In genomic region chr3:188205992-188206416, GRCh38 we compare ENCODE assay signal across 14 cellular contexts. TPM values are rescaled to one million over a fixed set of nuclear protein-coding genes. Genes with fewer than 3 reads are reported as not detected.
DNase-seq lines count a peak whose midpoint lies in the region; ATAC-seq, FAIRE-seq and TF ChIP-seq lines count a peak whose summit lies in the region.
"Had no signal": no experiment of that assay in that cellular context is flagged by ENCODE, and none has a peak within 500 bp of the region (broad histone marks: within the 10 kb centered on the region; RNA-seq: fewer than 3 reads in every experiment).

No MANE protein-coding gene starts in this region.

- no peak for FAIRE-seq in GM12878 (lab: Jason Lieb, UNC)
- FAIRE-seq: GM12891 had no signal

- peak; percentile 34 for TF ChIP-seq CTCF in AG04450 (IDR thresholded peaks at IDR 0.05; ENCODE audit: low read depth, low read length)
- peak in 2 of 3 experiments; percentile 25 to 26; a peak in 2 of 6 replicates for TF ChIP-seq CTCF in GM12878 (IDR thresholded peaks at IDR 0.05 in 2 of 3, conservative IDR thresholded peaks at IDR 0.05 in 1 of 3; ENCODE audit: control insufficient read depth in 2 of 3, extremely low read depth in 1 of 3, insufficient read depth in 1 of 3, low read depth in 3 of 3, low read length in 3 of 3)

- peaks cover 0 to 4% (median 0%) of the 10 kb centered on the region in 3 donors for H3K27me3 Mint-ChIP-seq in immature natural killer cell (ENCODE audit: low read depth in 3 of 3)

- no TSS peak for BruUV-seq in GM12878 (replicated peaks; lab: Mats Ljungman, UMichigan)

- H3K9me3 Mint-ChIP-seq in immature natural killer cell: no peaks in the 10 kb centered on the region

- intact Hi-C loops in GM12878 (cut with micrococcal nuclease; ENCODE audit: unreplicated experiment): loop anchor here (5.0 kb wide), 1 partner anchor 464 kb away; no protein-coding TSS in a partner anchor

- in situ Hi-C loops in GM12878 (cut with MboI): no loop called here

- peaks cover 31 to 53% of the 10 kb centered on the region in 2 donors for H3K4me1 Mint-ChIP-seq in immature natural killer cell

- H3K4me3 ChIP-seq in AG04450 (ENCODE audit: low read depth, low read length) (no peak overlapping the region), GM12878 (no peak overlapping the region), muscle layer of colon (ENCODE audit: low read depth in 1 of 2, low read length in 2 of 2) (no peak overlapping the region)

- RAD21 ChIA-PET in GM12878 (lab: Charles Lee; ENCODE audit: unreplicated experiment): no interaction called here

- H3K27me3 ChIP-seq in AG04450 (ENCODE audit: control insufficient read depth, insufficient read depth, low read length) (no peaks in the 10 kb centered on the region), GM12878 (replicated peaks in 1 of 2; ENCODE audit: control insufficient read depth in 2 of 2, insufficient read depth in 2 of 2, low read length in 1 of 2) (0 out of 4 replicates have a peak, but pooled peaks cover 0 to 3% of the 10 kb centered on the region in 2 experiments), muscle layer of colon (ENCODE audit: control insufficient read depth in 1 of 2, insufficient read depth in 2 of 2, low read length in 2 of 2) (no peaks in the 10 kb centered on the region)

- H3K36me3 ChIP-seq in GM12878 (ENCODE audit: control insufficient read depth in 2 of 2, insufficient read depth in 2 of 2, low read length in 1 of 2) (no peaks in the 10 kb centered on the region), muscle layer of colon (ENCODE audit: insufficient read depth, low read length) (no peaks in the 10 kb centered on the region)

- no peak for DNase-seq in AG04450 (ENCODE audit: low read depth, low spot score)
- peak; percentile 41 for DNase-seq in HT-29 (ENCODE audit: low spot score)
- no peak for DNase-seq in GM12878 (ENCODE audit: low read depth, low spot score)
- no peak for DNase-seq in T1000 (lab: John Stamatoyannopoulos, UW)
- DNase-seq in immature natural killer cell: no peak
- no peak for DNase-seq in NCI-H446 (lab: John Stamatoyannopoulos, UW)
- DNase-seq: C1 segment of cervical spinal cord; NCI-H510A; stimulated activated CD4-positive, alpha-beta T cell treated with anti-CD3 and anti-CD28 coated beads, Interleukin-12 subunit alpha, Interleukin-12 subunit beta, amount 100 ng/mL, for 4 hours; T-helper 1 cell had no signal

- POLR2A ChIA-PET in AG04450 (lab: Yijun Ruan, JAX) (no interaction called here), GM12878 (lab: Charles Lee) (no interaction called here)

- H3K4me1 ChIP-seq in GM12878 (ENCODE audit: control insufficient read depth, insufficient read depth, low read length) (no peaks in the 10 kb centered on the region), muscle layer of colon (ENCODE audit: insufficient read depth, low read length) (peaks cover 46% of the 10 kb centered on the region)

- no peak overlapping the region for H3K4me2 ChIP-seq in GM12878 (ENCODE audit: control insufficient read depth, insufficient read depth)
- H3K4me2 ChIP-seq: KMS-11 had no signal

- H3K9me3 ChIP-seq in AG04450 (ENCODE audit: control insufficient read depth, insufficient read depth, low read length) (no peaks in the 10 kb centered on the region), GM12878 (replicated peaks; ENCODE audit: control insufficient read depth, insufficient read depth, low read length) (no peaks in the 10 kb centered on the region), muscle layer of colon (ENCODE audit: low read length) (no peaks in the 10 kb centered on the region)

- no peak overlapping the region for H3K4me3 Mint-ChIP-seq in immature natural killer cell

- 55% methylated on average over 7 of the region's 7 CpGs for WGBS in GM12878 (ENCODE audit: insufficient coverage, insufficient replicate concordance, low lambda C conversion rate, missing lambda C conversion rate)

- peaks cover 8 to 19% (median 12%) of the 10 kb centered on the region in 3 donors for H3K36me3 Mint-ChIP-seq in immature natural killer cell

- SMC1A ChIA-PET in GM12878 (lab: Charles Lee; ENCODE audit: uncharacterized antibody, unreplicated experiment): no interaction called here

- H3K9ac ChIP-seq in GM12878 (ENCODE audit: control insufficient read depth, insufficient read depth, low read length) (no peak overlapping the region), muscle layer of colon (ENCODE audit: low read length) (no peak overlapping the region)
- H3K9ac ChIP-seq: KMS-11 had no signal

- no peaks in the 10 kb centered on the region for H4K20me1 ChIP-seq in GM12878 (ENCODE audit: control insufficient read depth, insufficient read depth)

- H3K79me2 ChIP-seq in GM12878 (ENCODE audit: control insufficient read depth, insufficient read depth, low read length): no peaks in the 10 kb centered on the region

- CTCF ChIA-PET in AG04450 (lab: Charles Lee) (interaction anchor here (1.0 to 2.9 kb wide), 5 partner anchors 8 to 466 kb away, joined by 3 to 15 read pairs (median 3); no protein-coding TSS in a partner anchor), GM12878 (lab: Yijun Ruan, JAX) (interaction anchor here (0.8 to 1.1 kb wide), 2 partner anchors 12 to 96 kb away, joined by 3 read pairs; no protein-coding TSS in a partner anchor)

- H3K27ac ChIP-seq in AG04450 (ENCODE audit: low read depth, low read length) (no peak overlapping the region), GM12878 (ENCODE audit: control insufficient read depth, insufficient read depth) (no peak overlapping the region), muscle layer of colon (ENCODE audit: low read depth, low read length) (peak overlapping the region; percentile 4)
- H3K27ac ChIP-seq: KMS-11 had no signal

- ATAC-seq in GM12878 (peak; percentile 40; the same call in 1 of the 3 replicates), HG03135 (IDR thresholded peaks at IDR 0.05; ENCODE audit: unreplicated experiment) (no peak)

- no peak overlapping the region for H2AFZ ChIP-seq in GM12878 (ENCODE audit: control insufficient read depth, low read depth, low read length)

- TF ChIP-seq RAD21 in GM12878 (IDR thresholded peaks at IDR 0.05; ENCODE audit: insufficient read depth, low read depth, low read length): 0 out of 2 replicates have a peak, but pooled peaks have one; percentile 13

- TF ChIP-seq POLR2A in GM12878 (IDR thresholded peaks at IDR 0.05; ENCODE audit: low read depth, low read length): no peak

- no peak for TF ChIP-seq EP300 in GM12878 (IDR thresholded peaks at IDR 0.05; ENCODE audit: borderline replicate concordance in 1 of 2, control insufficient read depth in 1 of 2, low read depth in 2 of 2, low read length in 2 of 2)

- H3K27ac Mint-ChIP-seq in immature natural killer cell: peak overlapping the region in 2 of 6 donors; percentile 2 to 23

TF ChIP-seq in GM12878, 131 proteins besides CTCF, POLR2A, EP300 and RAD21:
- TF ChIP-seq YBX1 (IDR thresholded peaks at IDR 0.05) (no peak), ZNF384 (IDR thresholded peaks at IDR 0.05; ENCODE audit: borderline replicate concordance, low read depth, low read length) (no peak), CBFB (IDR thresholded peaks at IDR 0.05; ENCODE audit: low read depth) (no peak), MEF2A (IDR thresholded peaks at IDR 0.05; ENCODE audit: insufficient read depth, low read depth, low read length) (no peak), BMI1 (IDR thresholded peaks at IDR 0.05; ENCODE audit: borderline replicate concordance) (no peak), RBBP5 (conservative IDR thresholded peaks at IDR 0.05) (no peak), PKNOX1 (IDR thresholded peaks at IDR 0.05) (no peak)

RNA-seq across cellular contexts. Expression of gene LPP, which starts 52.0 kb away (rescaled TPM):
- polyA plus RNA-seq in AG04450 (2011; rRNA removed) (64.2 and 76.3 TPM in 2 replicates), GM12878 (2011; rRNA removed) (0.04 and 0.06 TPM in 2 replicates), GM12878 (2014; fragmentation: Illumina TruSeq; extraction: Trizol) (0.02 and 0.03 TPM in 2 replicates), GM12878 (2014; fragmentation: Nextera tagmentation; extraction: Ambion mirVana) (under 1 TPM; under 0.01 to 0.02 TPM), GM12878 (2014; rRNA removed) (under 0.01 and 0.03 TPM in 2 replicates), GM12878 (2016; fragmentation: Nextera tagmentation; extraction: Ambion mirVana) (under 1 TPM; 0.01 to 0.19 TPM), immature natural killer cell (10 to 100 TPM in 2 of 3 donors, 1 to 10 TPM in 1; 6.5 to 33.5 (median 11.3) TPM)
- polyA minus RNA-seq in AG04450 (2011; rRNA and poly(A)+ RNA removed): 632 and 1,065 TPM in 2 replicates
- total RNA-seq in HT-29 (2014; rRNA removed; shearing (Covaris generic)): 8.6 and 22.1 TPM in 2 replicates
- 0.59 and 0.63 TPM in 2 replicates for total RNA-seq in GM12878 (2013; cell fraction: nucleolus; rRNA removed)
- total RNA-seq in GM12878 (2014; rRNA removed) (under 0.01 TPM in 2 replicates), GM12878 (2014; rRNA removed; fragmentation: Illumina TruSeq; extraction: Trizol) (0.04 and 0.05 TPM in 2 replicates), GM12878 (2021) (0.37 and 0.62 TPM in 2 replicates)
- polyA plus RNA-seq in GM12878 (2011; ENCODE audit: low read depth): 0.04 TPM
- 0.03 and 0.15 TPM in 2 replicates for polyA plus RNA-seq in GM12878 (2011; cell fraction: cytosol; rRNA removed)
- polyA plus RNA-seq in GM12878 (2011; cell fraction: nucleus; rRNA removed): 0.26 and 0.34 TPM in 2 replicates
- 0.13 and 0.61 TPM in 2 replicates for polyA plus RNA-seq in GM12878 (2012)
- polyA minus RNA-seq in GM12878 (2011; rRNA and poly(A)+ RNA removed): under 0.01 and 0.72 TPM in 2 replicates
- under 0.01 and 0.62 TPM in 2 replicates for polyA minus RNA-seq in GM12878 (2011; cell fraction: cytosol; rRNA and poly(A)+ RNA removed)
- polyA minus RNA-seq in GM12878 (2011; cell fraction: nucleus; rRNA and poly(A)+ RNA removed): 0.12 and 1.5 TPM in 2 replicates

Comparison
In these comparisons a context has a peak if more than half of its experiments do, and no peak if none do; other contexts are left out.
1. RNA of gene LPP, which starts 52.0 kb away (polyA plus RNA-seq): 64.2 to 76.3 TPM in AG04450 and 6.5 to 33.5 TPM in immature natural killer cell; under 0.01 to 0.61 TPM in GM12878; every median in the first group is over 4 times any median in the second.